In the genomic region with DNA sequence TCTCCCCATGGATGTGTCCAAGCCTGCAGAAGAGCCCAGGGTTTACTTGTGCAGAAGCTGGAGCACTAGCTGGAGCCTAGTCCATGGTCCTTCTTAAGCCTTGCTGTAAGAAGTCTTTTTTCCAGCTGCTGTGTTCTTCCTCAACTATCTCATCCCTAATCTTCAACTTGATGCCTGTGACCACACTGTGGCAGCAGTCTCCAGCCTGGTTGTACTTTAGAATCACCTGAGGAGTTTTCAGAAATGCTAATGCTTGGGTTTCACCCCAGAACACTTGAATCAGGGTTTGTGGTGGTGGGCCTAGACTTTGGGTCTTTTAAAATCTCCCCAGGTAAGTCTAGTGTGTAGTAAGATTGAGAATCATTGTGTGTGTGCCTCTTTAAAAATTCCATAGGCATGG, we compare ENCODE assay signal across 22 cellular contexts.
DNase-seq lines count a peak whose midpoint lies in the region; ATAC-seq and TF ChIP-seq lines count a peak whose summit lies in the region.
"Had no signal": no experiment of that assay in that cellular context is flagged by ENCODE, and none has a peak within 500 bp of the region (broad histone marks: within the 10 kb centered on the region; RNA-seq: fewer than 3 reads in every experiment).

No MANE protein-coding gene starts in this region.

- no peaks in the 10 kb centered on the region for H3K79me2 ChIP-seq in GM23338 (replicated peaks; ENCODE audit: insufficient read depth)

- H3K9me3 Mint-ChIP-seq in GM23338 (no peaks in the 10 kb centered on the region), MCF 10A (ENCODE audit: unreplicated experiment) (peaks cover 6% of the 10 kb centered on the region)

- ATAC-seq in GM23338 = peak; percentile 43; the same call in 2 of the 3 replicates
- ATAC-seq in lower lobe of right lung = no peak
- ATAC-seq in GM21381 (IDR thresholded peaks at IDR 0.05; ENCODE audit: unreplicated experiment) = no peak
- ATAC-seq: A549, GM12878, Right ventricle myocardium inferior had no signal

- H3K36me3 Mint-ChIP-seq in GM23338 (ENCODE audit: low read depth) (no peaks in the 10 kb centered on the region), MCF 10A (ENCODE audit: insufficient read depth, unreplicated experiment) (no peaks in the 10 kb centered on the region)
- H3K36me3 Mint-ChIP-seq: IgD-negative memory B cell had no signal

- DNase-seq in GM23338 (ENCODE audit: low spot score) = peak; percentile 24
- DNase-seq in HT-29 (ENCODE audit: low spot score) = peak; percentile 10
- no peak for DNase-seq in epithelial cell of proximal tubule (ENCODE audit: low read depth)
- DNase-seq in lower lobe of right lung = no peak
- DNase-seq in MCF 10A (ENCODE audit: unreplicated experiment) = no peak
- no peak for DNase-seq in activated T-cell treated with anti-CD3 and anti-CD28 coated beads, Interleukin-2, amount 50 U/mL, for 48 hours
- DNase-seq: AML-193; CD4-positive, alpha-beta T cell; HCEC 1CT; NCI-H1092 treated with DMSO at 0.1 percent for 48 hours; NCI-H1436; NCI-H187; NCI-H2081 treated with DMSO at 0.1 percent for 48 hours; SJCRH30; T-helper 2 cell had no signal

- H4K20me1 ChIP-seq in GM23338 (replicated peaks; ENCODE audit: insufficient read depth) = no peaks in the 10 kb centered on the region
- H4K20me1 ChIP-seq: BLaER1 treated with 17β-estradiol and CSF1 and Interleukin-3, amounts not matched to agents 10 nM and 100 nM had no signal

- H3K4me3 ChIP-seq in GM23338 (no peak overlapping the region), epithelial cell of proximal tubule (ENCODE audit: low read depth, low read length) (no peak overlapping the region), lower lobe of right lung (no peak overlapping the region)
- H3K4me3 ChIP-seq: A549; BLaER1 treated with 17β-estradiol and CSF1 and Interleukin-3, amounts not matched to agents 10 nM and 100 nM; GM12878; SJCRH30 had no signal

- no TSS peak for BruUV-seq in MCF 10A (replicated peaks; lab: Mats Ljungman, UMichigan)

- H3K4me2 ChIP-seq in GM23338 = no peak overlapping the region
- H3K4me2 ChIP-seq: A549; BLaER1 treated with 17β-estradiol and CSF1 and Interleukin-3, amounts not matched to agents 10 nM and 100 nM had no signal

- intact Hi-C loops in lower lobe of right lung (cut with DNase I) = no loop called here
- intact Hi-C loops in MCF 10A (cut with micrococcal nuclease) = no loop called here

- H3K9me2 ChIP-seq in GM23338 (ENCODE audit: insufficient read depth) = no peaks in the 10 kb centered on the region

- H3K27ac ChIP-seq in GM23338 (ENCODE audit: low read depth) (no peak overlapping the region), VCaP (peak overlapping the region; percentile 48; the same call in 1 of the 2 replicates), lower lobe of right lung (no peak overlapping the region)
- H3K27ac ChIP-seq: A549; BLaER1 treated with 17β-estradiol and CSF1 and Interleukin-3, amounts not matched to agents 10 nM and 100 nM; SJCRH30 had no signal

- POLR2A ChIA-PET in MCF 10A (lab: Yijun Ruan, JAX) = no interaction called here

- H3K4me3 Mint-ChIP-seq in GM23338 (no peak overlapping the region), MCF 10A (ENCODE audit: unreplicated experiment) (no peak overlapping the region)
- H3K4me3 Mint-ChIP-seq: CD4-positive, alpha-beta T cell; IgD-negative memory B cell had no signal

- H3K9me3 ChIP-seq in lower lobe of right lung = no peaks in the 10 kb centered on the region
- H3K9me3 ChIP-seq: A549; BLaER1 treated with 17β-estradiol and CSF1 and Interleukin-3, amounts not matched to agents 10 nM and 100 nM; SJCRH30 had no signal

- no peaks in the 10 kb centered on the region for H3K4me1 ChIP-seq in GM23338 (ENCODE audit: insufficient read depth)
- H3K4me1 ChIP-seq in lower lobe of right lung = no peaks in the 10 kb centered on the region
- H3K4me1 ChIP-seq: A549; BLaER1 treated with 17β-estradiol and CSF1 and Interleukin-3, amounts not matched to agents 10 nM and 100 nM; SJCRH30 had no signal

- H3K36me3 ChIP-seq in GM23338 (ENCODE audit: insufficient read depth) = no peaks in the 10 kb centered on the region
- no peaks in the 10 kb centered on the region for H3K36me3 ChIP-seq in lower lobe of right lung
- H3K36me3 ChIP-seq: BLaER1 treated with 17β-estradiol and CSF1 and Interleukin-3, amounts not matched to agents 10 nM and 100 nM; SJCRH30 had no signal

- H3F3A ChIP-seq in GM23338 (replicated peaks; ENCODE audit: low read depth) = no peaks in the 10 kb centered on the region

- H3K27me3 ChIP-seq in GM23338 (ENCODE audit: insufficient read depth) (no peaks in the 10 kb centered on the region), lower lobe of right lung (ENCODE audit: low read depth) (no peaks in the 10 kb centered on the region)
- H3K27me3 ChIP-seq: BLaER1 treated with 17β-estradiol and CSF1 and Interleukin-3, amounts not matched to agents 10 nM and 100 nM; SJCRH30 had no signal

- H3K27ac Mint-ChIP-seq in GM23338 = no peak overlapping the region
- no peak overlapping the region for H3K27ac Mint-ChIP-seq in MCF 10A (ENCODE audit: low read depth, unreplicated experiment)
- H3K27ac Mint-ChIP-seq: CD4-positive, alpha-beta T cell; IgD-negative memory B cell had no signal

- H3K27me3 Mint-ChIP-seq in GM23338 (ENCODE audit: insufficient read depth, low read depth, poor library complexity) (peaks cover 2% of the 10 kb centered on the region), MCF 10A (ENCODE audit: insufficient read depth, unreplicated experiment) (no peaks in the 10 kb centered on the region)
- H3K27me3 Mint-ChIP-seq: CD4-positive, alpha-beta T cell; IgD-negative memory B cell had no signal

- CTCF ChIA-PET in MCF 10A (lab: Yijun Ruan, JAX) = no interaction called here

- H3K4me1 Mint-ChIP-seq in GM23338 (peaks cover 7% of the 10 kb centered on the region; the same call in 2 of the 3 replicates), MCF 10A (ENCODE audit: insufficient read depth, unreplicated experiment) (no peaks in the 10 kb centered on the region)
- H3K4me1 Mint-ChIP-seq: IgD-negative memory B cell had no signal

- no peak overlapping the region for H2AFZ ChIP-seq in GM23338

- TF ChIP-seq CTCF in GM23338 (conservative IDR thresholded peaks at IDR 0.05; ENCODE audit: low read depth in 2 of 2) (peak; percentile 32 to 56), VCaP (conservative IDR thresholded peaks at IDR 0.05) (peak; percentile 33), epithelial cell of proximal tubule (conservative IDR thresholded peaks at IDR 0.05; ENCODE audit: low read depth, low read length) (peak; percentile 14), lower lobe of right lung (IDR thresholded peaks at IDR 0.05) (no peak), MCF 10A (IDR thresholded peaks at IDR 0.05; ENCODE audit: unreplicated experiment) (no peak)

TF ChIP-seq in GM23338, 12 proteins besides CTCF, POLR2A, EP300 and RAD21 (continues in another document):
- no peak for TF ChIP-seq EZH2phosphoT487 (IDR thresholded peaks at IDR 0.05; ENCODE audit: unreplicated experiment)
- TF ChIP-seq, protein P1, sequence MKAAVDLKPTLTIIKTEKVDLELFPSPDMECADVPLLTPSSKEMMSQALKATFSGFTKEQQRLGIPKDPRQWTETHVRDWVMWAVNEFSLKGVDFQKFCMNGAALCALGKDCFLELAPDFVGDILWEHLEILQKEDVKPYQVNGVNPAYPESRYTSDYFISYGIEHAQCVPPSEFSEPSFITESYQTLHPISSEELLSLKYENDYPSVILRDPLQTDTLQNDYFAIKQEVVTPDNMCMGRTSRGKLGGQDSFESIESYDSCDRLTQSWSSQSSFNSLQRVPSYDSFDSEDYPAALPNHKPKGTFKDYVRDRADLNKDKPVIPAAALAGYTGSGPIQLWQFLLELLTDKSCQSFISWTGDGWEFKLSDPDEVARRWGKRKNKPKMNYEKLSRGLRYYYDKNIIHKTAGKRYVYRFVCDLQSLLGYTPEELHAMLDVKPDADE (IDR thresholded peaks at IDR 0.05) = no peak

Comparison
In these comparisons a context has a peak if more than half of its experiments do, and no peak if none do; other contexts are left out.
1. DNase-seq: peak in GM23338 (single experiment) and HT-29 (single experiment); none in epithelial cell of proximal tubule (single experiment), lower lobe of right lung (single experiment), MCF 10A (single experiment) and activated T-cell treated with anti-CD3 and anti-CD28 coated beads, Interleukin-2, amount 50 U/mL, for 48 hours (0 of 2).
2. CTCF ChIP-seq: peak in GM23338 (2 of 2), VCaP (single experiment) and epithelial cell of proximal tubule (single experiment); none in lower lobe of right lung (single experiment) and MCF 10A (single experiment).